In the genomic region with DNA sequence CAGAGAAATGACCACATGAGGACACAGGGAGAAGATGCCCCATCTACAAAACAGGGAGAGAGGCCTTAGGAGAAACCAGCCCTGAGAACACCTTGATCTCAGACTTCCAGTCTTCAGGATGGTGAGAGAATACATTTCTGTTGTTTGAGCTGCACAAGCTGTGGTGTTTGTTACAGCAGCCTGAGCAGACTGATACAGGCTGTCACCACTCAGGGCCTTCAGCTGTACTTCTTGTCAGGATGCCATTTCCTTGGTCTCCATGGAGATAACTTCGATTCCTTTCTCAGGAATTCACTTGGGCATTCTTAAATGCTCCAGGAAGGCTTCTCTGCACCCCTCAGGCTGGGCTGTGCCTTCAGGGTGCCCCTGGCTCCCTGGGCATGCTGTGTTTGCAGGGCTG, we compare ENCODE assay signal across 31 cellular contexts.
"Had no signal": no experiment of that assay in that cellular context is flagged by ENCODE, and none has a peak within 500 bp of the region (broad histone marks: within the 10 kb centered on the region; RNA-seq: fewer than 3 reads in every experiment).

No MANE protein-coding gene starts in this region.

- ATAC-seq: activated CD8-positive, alpha-beta memory T cell treated with anti-CD3 and anti-CD28 coated beads, Interleukin-2, amount 10 ng/mL, durations not matched to agents 7 days and 5 days had no signal

- H3K4me3 ChIP-seq: cardiac muscle cell, PC-9 had no signal

- H3K27me3 ChIP-seq: brain microvascular endothelial cell, cardiac muscle cell had no signal

- H3K36me3 ChIP-seq: brain microvascular endothelial cell, cardiac muscle cell, WERI-Rb-1 had no signal

- H3K4me2 ChIP-seq: PC-9 had no signal

- DNase-seq: activated CD4-positive, alpha-beta memory T cell treated with anti-CD3 and anti-CD28 coated beads, Interleukin-2, amount 10 ng/mL, durations not matched to agents 7 days and 5 days; activated CD4-positive, alpha-beta T cell treated with anti-CD3 and anti-CD28 coated beads for 1 hour; activated CD4-positive, alpha-beta T cell treated with anti-CD3 and anti-CD28 coated beads for 48 hours; activated CD4-positive, CD25-positive, alpha-beta regulatory T cell; activated CD8-positive, alpha-beta memory T cell treated with anti-CD3 and anti-CD28 coated beads for 24 hours; activated CD8-positive, alpha-beta memory T cell treated with anti-CD3 and anti-CD28 coated beads, Interleukin-2, amount 10 ng/mL, durations not matched to agents 7 days and 5 days; activated CD8-positive, alpha-beta memory T cell treated with anti-CD3 and anti-CD28 coated beads, Interleukin-2, amount 50 U/mL, for 48 hours; activated effector memory CD4-positive, alpha-beta T cell treated with Interleukin-2 at 50 U/mL for 16 hours; activated naive CD4-positive, alpha-beta T cell; activated naive CD4-positive, alpha-beta T cell treated with anti-CD3 and anti-CD28 coated beads, Interleukin-2, amount 50 U/mL, for 16 hours; activated naive CD8-positive, alpha-beta T cell treated with anti-CD3 and anti-CD28 coated beads for 36 hours; activated T-cell treated with anti-CD3 and anti-CD28 coated beads, Interleukin-2, amount 50 U/mL, for 48 hours; amniotic stem cell; aorta; brain microvascular endothelial cell; MV-4-11; NCI-H1092; NCI-H146; NCI-H187; NCI-H2107; NCI-H2171; NCI-H510A; NCI-H526; NCI-H748 treated with DMSO at 0.1 percent for 48 hours; NK-92 treated with Interleukin-12 subunit alpha and Interleukin-12 subunit beta, amount 100 ng/mL, for 24 hours; PC-9; Right ventricle myocardium superior; T1000; WERI-Rb-1 had no signal

- H3K27ac ChIP-seq: brain microvascular endothelial cell, cardiac muscle cell, PC-9, WERI-Rb-1 had no signal

- H2AFZ ChIP-seq: PC-9 had no signal

- FAIRE-seq: RCC 7860 had no signal
